ENCODE assay signal across 7 cellular contexts in the genomic region with DNA sequence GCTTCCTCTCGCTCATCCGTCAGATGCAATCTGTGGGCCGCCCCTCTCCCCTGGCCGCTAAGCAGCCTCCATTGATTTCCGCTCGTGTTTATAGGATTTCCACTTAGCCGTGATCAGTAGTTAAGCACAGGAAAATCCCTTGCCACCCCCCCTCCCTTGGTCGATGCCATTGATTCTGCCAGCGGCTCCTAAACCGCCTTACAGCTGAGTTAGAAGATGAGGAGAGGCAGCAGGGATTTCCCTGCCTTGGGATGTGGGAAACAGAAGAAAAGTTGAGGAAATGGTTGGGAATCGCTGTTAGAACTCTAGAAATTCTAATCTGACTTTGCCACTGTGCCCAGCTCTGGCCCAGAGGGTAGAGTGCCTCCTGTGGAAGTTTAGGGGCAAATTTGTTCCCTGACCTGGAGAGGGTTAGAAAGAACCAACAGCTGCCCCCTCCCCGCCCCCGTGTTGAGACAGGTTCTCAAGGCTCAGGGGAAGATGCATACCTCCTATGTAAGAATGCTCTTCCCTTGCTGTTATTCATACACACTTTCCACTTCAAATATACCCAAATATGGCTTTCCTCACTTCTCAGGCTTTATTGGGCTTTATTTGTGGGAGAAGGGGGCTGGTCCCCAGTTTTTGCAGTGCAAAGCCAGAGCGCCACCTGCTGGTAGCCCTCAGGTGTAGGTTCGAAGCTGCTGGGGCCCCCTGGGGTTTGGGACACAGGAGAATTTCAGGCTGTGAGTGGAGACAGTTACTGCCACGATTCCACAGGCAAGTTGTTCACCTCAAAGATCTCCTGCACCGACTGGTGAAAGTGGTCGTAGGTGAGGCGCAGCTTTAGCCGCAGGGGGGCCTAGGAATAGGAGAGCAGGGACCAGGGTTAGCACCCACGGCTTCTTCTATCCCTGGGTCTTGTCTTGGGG. TPM values are rescaled to one million over a fixed set of nuclear protein-coding genes. Genes with fewer than 3 reads are reported as not detected.
DNase-seq lines count a peak whose midpoint lies in the region; ATAC-seq and TF ChIP-seq lines count a peak whose summit lies in the region.

No MANE protein-coding gene starts in this region.

- peak; percentile 97 for TF ChIP-seq CTCF in GM12873 (IDR thresholded peaks at IDR 0.05; ENCODE audit: insufficient read depth, low read depth, low read length, missing control alignments)
- TF ChIP-seq CTCF in suprapubic skin (IDR thresholded peaks at IDR 0.05), result peak; percentile 52 to 85

- H3K4me1 Mint-ChIP-seq in activated CD4-positive, alpha-beta T cell treated with anti-CD3 and anti-CD28 coated beads, Interleukin-2, amount 10 ng/mL, durations not matched to agents 24 days and 14 days, result peaks cover 34% of the 10 kb centered on the region
- H3K4me1 Mint-ChIP-seq in naive thymus-derived CD8-positive, alpha-beta T cell, result peaks cover 19 to 71% (median 36%) of the 10 kb centered on the region in 4 donors

- no peak for ATAC-seq in naive thymus-derived CD8-positive, alpha-beta T cell
- ATAC-seq in GM21723 (IDR thresholded peaks at IDR 0.05; ENCODE audit: unreplicated experiment), result no peak

- no peaks in the 10 kb centered on the region for H3K27me3 ChIP-seq in suprapubic skin

- H3K27me3 Mint-ChIP-seq in activated CD4-positive, alpha-beta T cell treated with anti-CD3 and anti-CD28 coated beads, Interleukin-2, amount 10 ng/mL, durations not matched to agents 24 days and 14 days, result no peaks in the 10 kb centered on the region
- no peaks in the 10 kb centered on the region for H3K27me3 Mint-ChIP-seq in naive thymus-derived CD8-positive, alpha-beta T cell

- H3K4me3 ChIP-seq in suprapubic skin, result no peak overlapping the region

- H3K4me3 Mint-ChIP-seq in activated CD4-positive, alpha-beta T cell treated with anti-CD3 and anti-CD28 coated beads, Interleukin-2, amount 10 ng/mL, durations not matched to agents 24 days and 14 days, result no peak overlapping the region
- peak overlapping the region in 1 of 10 donors; percentile 14 for H3K4me3 Mint-ChIP-seq in naive thymus-derived CD8-positive, alpha-beta T cell

- peaks cover 49% of the 10 kb centered on the region for H3K36me3 ChIP-seq in suprapubic skin

- no peak for TF ChIP-seq POLR2A in suprapubic skin (IDR thresholded peaks at IDR 0.05)

- WGBS in suprapubic skin, result 68% methylated on average over 21 of the region's 21 CpGs

- H3K27ac Mint-ChIP-seq in activated CD4-positive, alpha-beta T cell treated with anti-CD3 and anti-CD28 coated beads, Interleukin-2, amount 10 ng/mL, durations not matched to agents 24 days and 14 days, result no peak overlapping the region
- H3K27ac Mint-ChIP-seq in naive thymus-derived CD8-positive, alpha-beta T cell, result peak overlapping the region in 7 of 10 donors; percentile 11 to 77 (median 61)

- no peak overlapping the region for H3K27ac ChIP-seq in suprapubic skin

- no peaks in the 10 kb centered on the region for H3K9me3 Mint-ChIP-seq in activated CD4-positive, alpha-beta T cell treated with anti-CD3 and anti-CD28 coated beads, Interleukin-2, amount 10 ng/mL, durations not matched to agents 24 days and 14 days
- no peaks in the 10 kb centered on the region for H3K9me3 Mint-ChIP-seq in naive thymus-derived CD8-positive, alpha-beta T cell

- intact Hi-C loops in activated CD4-positive, alpha-beta T cell treated with anti-CD3 and anti-CD28 coated beads, Interleukin-2, amount 10 ng/mL, durations not matched to agents 24 days and 14 days (cut with micrococcal nuclease), result loop anchor here (5.0 to 10.0 kb wide), 2 partner anchors 464 to 553 kb away; a partner anchor contains a TSS

- DNase-seq in NCI-H1105 (lab: John Stamatoyannopoulos, UW) (peak; percentile 21), dermis blood vessel endothelial cell (peak; percentile 78), suprapubic skin (ENCODE audit: low spot score in 2 of 2) (no peak)
- peak; percentile 90 for DNase-seq in activated CD4-positive, alpha-beta T cell treated with anti-CD3 and anti-CD28 coated beads, Interleukin-2, amount 10 ng/mL, durations not matched to agents 24 days and 14 days
- peak; percentile 50 to 78 (median 62) for DNase-seq in naive thymus-derived CD8-positive, alpha-beta T cell

- H3K9me3 ChIP-seq in suprapubic skin, result no peaks in the 10 kb centered on the region

- POLR2A ChIA-PET in naive thymus-derived CD8-positive, alpha-beta T cell (lab: Charles Lee), result interaction anchor here (0.9 to 4.9 kb wide), 4 partner anchors 8 to 238 kb away, joined by 3 to 30 read pairs (median 4); a partner anchor contains a TSS

- H3K36me3 Mint-ChIP-seq in activated CD4-positive, alpha-beta T cell treated with anti-CD3 and anti-CD28 coated beads, Interleukin-2, amount 10 ng/mL, durations not matched to agents 24 days and 14 days (ENCODE audit: low read depth), result peaks cover 48% of the 10 kb centered on the region
- peaks cover 0 to 44% (median 8%) of the 10 kb centered on the region in 3 donors for H3K36me3 Mint-ChIP-seq in naive thymus-derived CD8-positive, alpha-beta T cell

- peaks cover 27% of the 10 kb centered on the region for H3K4me1 ChIP-seq in suprapubic skin

- TF ChIP-seq EP300 in suprapubic skin (IDR thresholded peaks at IDR 0.05), result no peak

RNA-seq across cellular contexts. Expression of a gene that starts 3.2 kb away (rescaled TPM):
- total RNA-seq in activated CD4-positive, alpha-beta T cell treated with anti-CD3 and anti-CD28 coated beads, Interleukin-2, amount 10 ng/mL, durations not matched to agents 24 days and 14 days, result 14.5 and 16.7 TPM in 2 replicates
- total RNA-seq in dermis blood vessel endothelial cell (6.0 and 10.6 TPM in 2 replicates), suprapubic skin (10 to 100 TPM in 2 of 4 donors, 1 to 10 TPM in 2; 7.0 to 16.7 (median 11.8) TPM)
- total RNA-seq in naive thymus-derived CD8-positive, alpha-beta T cell, result 10 to 100 TPM; 28.5 to 29.4 TPM
- polyA plus RNA-seq in naive thymus-derived CD8-positive, alpha-beta T cell, result 10 to 100 TPM; 14.9 to 15.6 (median 14.9) TPM

RNA-seq across cellular contexts. Expression of a gene that starts 7.7 kb away (rescaled TPM):
- 1.8 and 2.8 TPM in 2 replicates for total RNA-seq in activated CD4-positive, alpha-beta T cell treated with anti-CD3 and anti-CD28 coated beads, Interleukin-2, amount 10 ng/mL, durations not matched to agents 24 days and 14 days
- total RNA-seq in dermis blood vessel endothelial cell (0.17 and 0.23 TPM in 2 replicates), suprapubic skin (1 to 10 TPM in 1 of 4 donors, under 1 TPM in 3; 0.16 to 1.4 (median 0.56) TPM)
- 1 to 10 TPM in 1 of 2 experiments, under 1 TPM in 1; 0.62 to 1.0 TPM for total RNA-seq in naive thymus-derived CD8-positive, alpha-beta T cell
- under 1 TPM; 0.02 to 0.23 (median 0.03) TPM for polyA plus RNA-seq in naive thymus-derived CD8-positive, alpha-beta T cell

RNA-seq across cellular contexts. Expression of a gene that starts 8.3 kb away (rescaled TPM):
- 135 and 142 TPM in 2 replicates for total RNA-seq in activated CD4-positive, alpha-beta T cell treated with anti-CD3 and anti-CD28 coated beads, Interleukin-2, amount 10 ng/mL, durations not matched to agents 24 days and 14 days
- 28.8 and 29.6 TPM in 2 replicates for total RNA-seq in dermis blood vessel endothelial cell
- total RNA-seq in naive thymus-derived CD8-positive, alpha-beta T cell, result 100 to 1,000 TPM; 483 to 529 TPM
- polyA plus RNA-seq in naive thymus-derived CD8-positive, alpha-beta T cell, result 10 to 100 TPM; 67.8 to 91.4 (median 68.4) TPM
- 100 to 1,000 TPM; 117 to 415 (median 150) TPM for total RNA-seq in suprapubic skin

RNA-seq across cellular contexts. Expression of a gene that starts 19.3 kb away (rescaled TPM):
- not detected in 2 replicates for total RNA-seq in activated CD4-positive, alpha-beta T cell treated with anti-CD3 and anti-CD28 coated beads, Interleukin-2, amount 10 ng/mL, durations not matched to agents 24 days and 14 days
- total RNA-seq in dermis blood vessel endothelial cell (not detected in 2 replicates), suprapubic skin (under 1 TPM in 3 of 4 donors, not detected in 1; 0.30 to 0.60 (median 0.30) TPM)
- total RNA-seq in naive thymus-derived CD8-positive, alpha-beta T cell, result not detected
- polyA plus RNA-seq in naive thymus-derived CD8-positive, alpha-beta T cell, result under 1 TPM in 2 of 3 donors, not detected in 1; 0.07 to 0.29 TPM

Comparison
In these comparisons a context has a peak if more than half of its experiments do, and no peak if none do; other contexts are left out.
1. DNase-seq: peak in NCI-H1105 (single experiment), activated CD4-positive, alpha-beta T cell treated with anti-CD3 and anti-CD28 coated beads, Interleukin-2, amount 10 ng/mL, durations not matched to agents 24 days and 14 days (single experiment), dermis blood vessel endothelial cell (single experiment) and naive thymus-derived CD8-positive, alpha-beta T cell (10 of 10); none in suprapubic skin (0 of 2).